8 cellular contexts compared by ENCODE assay signal in the genomic region with DNA sequence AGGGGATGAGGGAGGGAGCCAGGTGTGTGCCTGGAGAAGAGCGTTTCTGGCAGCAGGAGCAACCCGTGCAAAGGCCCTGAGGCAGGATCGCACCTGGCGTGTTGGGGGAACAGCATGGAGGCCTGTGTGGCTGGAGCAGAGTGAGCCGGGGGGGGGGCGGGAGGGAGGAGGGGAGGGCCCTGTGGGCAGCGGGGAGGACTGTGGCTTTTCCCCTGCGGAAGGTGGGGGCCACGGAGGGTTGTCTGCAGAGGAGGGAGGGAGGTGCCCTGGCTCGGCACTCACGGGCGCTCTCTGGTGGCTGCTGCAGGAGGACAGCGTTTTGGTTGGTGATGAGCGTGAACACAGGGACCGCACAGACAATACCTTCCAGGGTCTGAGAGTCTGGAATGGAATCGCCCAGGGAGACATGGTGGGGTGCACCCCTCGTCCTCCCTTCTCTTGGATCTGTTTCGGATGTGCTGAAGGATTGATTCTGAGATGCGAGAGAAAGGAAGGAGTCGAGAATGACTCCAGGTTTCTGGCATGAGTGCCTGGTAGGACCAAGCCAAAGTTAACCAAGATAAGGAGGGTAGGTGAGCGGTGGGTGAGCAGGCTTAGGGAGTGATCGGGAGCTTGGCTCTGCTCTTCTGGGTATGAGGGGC. TPM values are rescaled to one million over a fixed set of nuclear protein-coding genes. Genes with fewer than 3 reads are reported as not detected.
DNase-seq lines count a peak whose midpoint lies in the region; ATAC-seq and TF ChIP-seq lines count a peak whose summit lies in the region.

No MANE protein-coding gene starts in this region.

- peak; percentile 92 for ATAC-seq in activated T-helper 17 cell treated with anti-CD3 and anti-CD28 coated beads, Interleukin-2, amount 50 U/mL, for 72 hours (replicated peaks)
- peak; percentile 33 for ATAC-seq in omental fat pad (ENCODE audit: low FRiP score)

- H3K4me1 ChIP-seq in thyroid gland: peaks cover 78 to 84% of the 10 kb centered on the region in 2 donors

- H3K27me3 Mint-ChIP-seq in activated T-helper 17 cell treated with anti-CD3 and anti-CD28 coated beads, Interleukin-2, amount 50 U/mL, for 72 hours: no peaks in the 10 kb centered on the region

- peaks cover 32% of the 10 kb centered on the region for H3K36me3 Mint-ChIP-seq in activated T-helper 17 cell treated with anti-CD3 and anti-CD28 coated beads, Interleukin-2, amount 50 U/mL, for 72 hours (ENCODE audit: low read depth)

- no peaks in the 10 kb centered on the region for H3K27me3 ChIP-seq in thyroid gland

- peak overlapping the region; percentile 39 for H3K4me3 Mint-ChIP-seq in activated T-helper 17 cell treated with anti-CD3 and anti-CD28 coated beads, Interleukin-2, amount 50 U/mL, for 72 hours

- peaks cover 1 to 12% of the 10 kb centered on the region in 2 donors for H3K36me3 ChIP-seq in thyroid gland

- no peaks in the 10 kb centered on the region for H3K9me3 ChIP-seq in thyroid gland

- H3K9me3 Mint-ChIP-seq in activated T-helper 17 cell treated with anti-CD3 and anti-CD28 coated beads, Interleukin-2, amount 50 U/mL, for 72 hours: no peaks in the 10 kb centered on the region

- peaks cover 23% of the 10 kb centered on the region for H3K4me1 Mint-ChIP-seq in activated T-helper 17 cell treated with anti-CD3 and anti-CD28 coated beads, Interleukin-2, amount 50 U/mL, for 72 hours

- H3K27ac Mint-ChIP-seq in activated T-helper 17 cell treated with anti-CD3 and anti-CD28 coated beads, Interleukin-2, amount 50 U/mL, for 72 hours: peak overlapping the region; percentile 89

- 53 to 61% methylated on average over 19 to 20 of the region's 22 CpGs for whole genome bisulfite sequencing in thyroid gland, 2 donors

- TF ChIP-seq CTCF in fibroblast of mammary gland (conservative IDR thresholded peaks at IDR 0.05; ENCODE audit: control insufficient read depth, insufficient read depth, low read depth, low read length) (peak; percentile 79), omental fat pad (IDR thresholded peaks at IDR 0.05) (peak in 2 of 3 donors; percentile 4 to 48), thyroid gland (IDR thresholded peaks at IDR 0.05) (peak in 5 of 6 experiments; percentile 34 to 53 (median 46))

- intact Hi-C loops in thyroid gland (cut with DNase I): loop anchor here (5.0 kb wide), 1 partner anchor 39 kb away; no protein-coding TSS in a partner anchor

- DNase-seq in NCI-H82 (lab: John Stamatoyannopoulos, UW) (peak; percentile 45), NCI-H82 treated with DMSO at 0.1 percent for 48 hours (lab: John Stamatoyannopoulos, UW; ENCODE audit: unreplicated experiment) (no peak), RPMI7951 (ENCODE audit: low read depth) (peak; percentile 54), fibroblast of mammary gland (ENCODE audit: low read depth) (peak; percentile 56), omental fat pad (ENCODE audit: low spot score) (no peak), thyroid gland (peak; percentile 63 to 74), NCI-H128 (lab: John Stamatoyannopoulos, UW; ENCODE audit: unreplicated experiment) (no peak)

- H3K4me3 ChIP-seq in fibroblast of mammary gland (ENCODE audit: control insufficient read depth, low read depth, low read length): no peak overlapping the region
- no peak overlapping the region for H3K4me3 ChIP-seq in thyroid gland (replicated peaks in 1 of 3)

- peak overlapping the region; percentile 97 to 100 (median 100) for H3K27ac ChIP-seq in thyroid gland

- TF ChIP-seq POLR2A in thyroid gland (IDR thresholded peaks at IDR 0.05): no peak

RNA-seq across cellular contexts. Expression of a gene that starts 6.5 kb away (rescaled TPM):
- total RNA-seq in RPMI7951 (2014; rRNA removed; shearing (Covaris generic)): 10.3 and 16.1 TPM in 2 replicates
- total RNA-seq in activated T-helper 17 cell treated with anti-CD3 and anti-CD28 coated beads, Interleukin-2, amount 50 U/mL, for 72 hours: 10 to 100 TPM; 79.0 to 81.1 TPM
- total RNA-seq in omental fat pad: 10 to 100 TPM; 31.6 to 55.6 (median 41.2) TPM
- 100 to 1,000 TPM in 2 of 4 donors, 10 to 100 TPM in 2; 91.2 to 137 (median 113) TPM for total RNA-seq in thyroid gland

RNA-seq across cellular contexts. Expression of a gene that starts 16.4 kb away (rescaled TPM):
- 27.3 and 46.6 TPM in 2 replicates for total RNA-seq in RPMI7951 (2014; rRNA removed; shearing (Covaris generic))
- 10 to 100 TPM; 10.6 to 15.5 TPM for total RNA-seq in activated T-helper 17 cell treated with anti-CD3 and anti-CD28 coated beads, Interleukin-2, amount 50 U/mL, for 72 hours
- total RNA-seq in omental fat pad (100 to 1,000 TPM; 167 to 296 (median 203) TPM), thyroid gland (100 to 1,000 TPM; 168 to 245 (median 215) TPM)

RNA-seq across cellular contexts. Expression of a gene that starts 32.7 kb away (rescaled TPM):
- total RNA-seq in RPMI7951 (2014; rRNA removed; shearing (Covaris generic)): 9.0 and 10.4 TPM in 2 replicates
- total RNA-seq in activated T-helper 17 cell treated with anti-CD3 and anti-CD28 coated beads, Interleukin-2, amount 50 U/mL, for 72 hours: 100 to 1,000 TPM in 1 of 2 donors, 1 to 10 TPM in 1; 4.8 to 120 TPM
- total RNA-seq in omental fat pad: 100 to 1,000 TPM in 3 of 4 donors, 10 to 100 TPM in 1; 62.6 to 405 (median 250) TPM
- total RNA-seq in thyroid gland: 10 to 100 TPM; 19.9 to 99.8 (median 46.6) TPM

RNA-seq across cellular contexts. Expression of a gene that starts 48.1 kb away (rescaled TPM):
- 44.6 and 54.3 TPM in 2 replicates for total RNA-seq in RPMI7951 (2014; rRNA removed; shearing (Covaris generic))
- 100 to 1,000 TPM; 155 to 289 TPM for total RNA-seq in activated T-helper 17 cell treated with anti-CD3 and anti-CD28 coated beads, Interleukin-2, amount 50 U/mL, for 72 hours
- total RNA-seq in omental fat pad: 100 to 1,000 TPM in 3 of 4 donors, 10 to 100 TPM in 1; 80.4 to 158 (median 111) TPM
- total RNA-seq in thyroid gland: 100 to 1,000 TPM in 2 of 4 donors, 10 to 100 TPM in 2; 79.3 to 138 (median 97.2) TPM

RNA-seq across cellular contexts. Expression of a gene that starts 53.6 kb away (rescaled TPM):
- 0.24 TPM in 1 of 2 replicates, not detected in the other for total RNA-seq in RPMI7951 (2014; rRNA removed; shearing (Covaris generic))
- 1 to 10 TPM; 1.4 to 6.3 TPM for total RNA-seq in activated T-helper 17 cell treated with anti-CD3 and anti-CD28 coated beads, Interleukin-2, amount 50 U/mL, for 72 hours
- total RNA-seq in omental fat pad (10 to 100 TPM in 3 of 4 donors, 1 to 10 TPM in 1; 7.1 to 48.7 (median 18.9) TPM), thyroid gland (10 to 100 TPM; 21.1 to 49.7 (median 30.5) TPM)

Comparison
In these comparisons a context has a peak if more than half of its experiments do, and no peak if none do; other contexts are left out.
1. DNase-seq: peak in NCI-H82 (single experiment), RPMI7951 (single experiment), fibroblast of mammary gland (single experiment) and thyroid gland (2 of 2); none in NCI-H82 treated with DMSO at 0.1 percent for 48 hours (single experiment), omental fat pad (single experiment) and NCI-H128 (single experiment).
2. CTCF ChIP-seq: peak in every context shown above with its lines; median percentile 79 in fibroblast of mammary gland; 46 in thyroid gland; 26 in omental fat pad.